Comparison of ENCODE assay signal across 1 cellular context in the genomic region with DNA sequence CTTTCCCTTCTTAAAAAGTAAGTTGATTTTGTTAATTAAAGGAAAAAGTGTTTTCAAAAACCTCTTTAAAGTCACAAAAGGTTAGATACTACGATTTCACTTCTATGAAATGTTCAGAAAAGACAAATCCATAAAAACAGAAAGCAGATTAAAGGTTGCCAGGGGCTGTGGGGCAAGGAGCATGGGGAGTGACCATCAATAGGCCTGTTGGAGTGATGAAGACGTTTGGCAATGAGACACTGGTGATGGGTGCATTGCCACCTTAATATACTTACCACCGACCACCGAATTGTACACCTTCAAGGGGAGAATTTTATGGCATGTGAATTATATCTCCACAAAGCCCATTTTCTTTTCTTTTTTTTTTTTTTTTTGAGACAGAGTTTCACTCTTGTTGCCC.
TF ChIP-seq lines count a peak whose summit lies in the region.

No MANE protein-coding gene starts in this region.

TF ChIP-seq in HepG2, 621 proteins besides CTCF, POLR2A, EP300 and RAD21:
- TF ChIP-seq NAIF1 (CRISPR knock-in tag; IDR thresholded peaks at IDR 0.05; ENCODE audit: borderline replicate concordance) (0 out of 2 replicates have a peak, but pooled peaks have one; percentile 51), ZNF33A (CRISPR knock-in tag; IDR thresholded peaks at IDR 0.05; ENCODE audit: borderline replicate concordance) (peak; percentile 77; the same call in 1 of the 2 replicates), ZNF674 (CRISPR knock-in tag; IDR thresholded peaks at IDR 0.05; ENCODE audit: low read depth) (no peak), RBM39 (IDR thresholded peaks at IDR 0.05; ENCODE audit: low read depth, low read length, poor library complexity, severe bottlenecking) (no peak), SPEN (CRISPR knock-in tag; IDR thresholded peaks at IDR 0.05; ENCODE audit: low read depth) (no peak), REPIN1 (CRISPR knock-in tag; IDR thresholded peaks at IDR 0.05; ENCODE audit: borderline replicate concordance, low read depth) (no peak), ZNF281 (CRISPR knock-in tag; IDR thresholded peaks at IDR 0.05; ENCODE audit: borderline replicate concordance) (0 out of 2 replicates have a peak, but pooled peaks have one; percentile 2), ZNF605 (CRISPR knock-in tag; IDR thresholded peaks at IDR 0.05) (0 out of 2 replicates have a peak, but pooled peaks have one; percentile 26), ZNF292 (CRISPR knock-in tag; IDR thresholded peaks at IDR 0.05; ENCODE audit: borderline replicate concordance, low read depth) (peak; percentile 4; the same call in 1 of the 2 replicates), ZNF205 (CRISPR knock-in tag; IDR thresholded peaks at IDR 0.05) (no peak), ZSCAN30 (CRISPR knock-in tag; IDR thresholded peaks at IDR 0.05) (0 out of 2 replicates have a peak, but pooled peaks have one; percentile 17), GLMP (CRISPR knock-in tag; IDR thresholded peaks at IDR 0.05; ENCODE audit: borderline replicate concordance) (no peak), ZNF10 (CRISPR knock-in tag; IDR thresholded peaks at IDR 0.05; ENCODE audit: borderline replicate concordance, low read depth) (no peak), ZMAT3 (CRISPR knock-in tag; conservative IDR thresholded peaks at IDR 0.05) (no peak), ARNTL (CRISPR knock-in tag; IDR thresholded peaks at IDR 0.05) (0 out of 2 replicates have a peak, but pooled peaks have one; percentile 13), DMTF1 (CRISPR knock-in tag; IDR thresholded peaks at IDR 0.05) (no peak)
- TF ChIP-seq, protein P1, sequence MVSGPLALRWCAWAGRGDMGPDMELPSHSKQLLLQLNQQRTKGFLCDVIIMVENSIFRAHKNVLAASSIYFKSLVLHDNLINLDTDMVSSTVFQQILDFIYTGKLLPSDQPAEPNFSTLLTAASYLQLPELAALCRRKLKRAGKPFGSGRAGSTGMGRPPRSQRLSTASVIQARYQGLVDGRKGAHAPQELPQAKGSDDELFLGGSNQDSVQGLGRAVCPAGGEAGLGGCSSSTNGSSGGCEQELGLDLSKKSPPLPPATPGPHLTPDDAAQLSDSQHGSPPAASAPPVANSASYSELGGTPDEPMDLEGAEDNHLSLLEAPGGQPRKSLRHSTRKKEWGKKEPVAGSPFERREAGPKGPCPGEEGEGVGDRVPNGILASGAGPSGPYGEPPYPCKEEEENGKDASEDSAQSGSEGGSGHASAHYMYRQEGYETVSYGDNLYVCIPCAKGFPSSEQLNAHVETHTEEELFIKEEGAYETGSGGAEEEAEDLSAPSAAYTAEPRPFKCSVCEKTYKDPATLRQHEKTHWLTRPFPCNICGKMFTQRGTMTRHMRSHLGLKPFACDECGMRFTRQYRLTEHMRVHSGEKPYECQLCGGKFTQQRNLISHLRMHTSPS (CRISPR knock-in tag; IDR thresholded peaks at IDR 0.05; ENCODE audit: low read depth) = no peak
- TF ChIP-seq, protein P2, sequence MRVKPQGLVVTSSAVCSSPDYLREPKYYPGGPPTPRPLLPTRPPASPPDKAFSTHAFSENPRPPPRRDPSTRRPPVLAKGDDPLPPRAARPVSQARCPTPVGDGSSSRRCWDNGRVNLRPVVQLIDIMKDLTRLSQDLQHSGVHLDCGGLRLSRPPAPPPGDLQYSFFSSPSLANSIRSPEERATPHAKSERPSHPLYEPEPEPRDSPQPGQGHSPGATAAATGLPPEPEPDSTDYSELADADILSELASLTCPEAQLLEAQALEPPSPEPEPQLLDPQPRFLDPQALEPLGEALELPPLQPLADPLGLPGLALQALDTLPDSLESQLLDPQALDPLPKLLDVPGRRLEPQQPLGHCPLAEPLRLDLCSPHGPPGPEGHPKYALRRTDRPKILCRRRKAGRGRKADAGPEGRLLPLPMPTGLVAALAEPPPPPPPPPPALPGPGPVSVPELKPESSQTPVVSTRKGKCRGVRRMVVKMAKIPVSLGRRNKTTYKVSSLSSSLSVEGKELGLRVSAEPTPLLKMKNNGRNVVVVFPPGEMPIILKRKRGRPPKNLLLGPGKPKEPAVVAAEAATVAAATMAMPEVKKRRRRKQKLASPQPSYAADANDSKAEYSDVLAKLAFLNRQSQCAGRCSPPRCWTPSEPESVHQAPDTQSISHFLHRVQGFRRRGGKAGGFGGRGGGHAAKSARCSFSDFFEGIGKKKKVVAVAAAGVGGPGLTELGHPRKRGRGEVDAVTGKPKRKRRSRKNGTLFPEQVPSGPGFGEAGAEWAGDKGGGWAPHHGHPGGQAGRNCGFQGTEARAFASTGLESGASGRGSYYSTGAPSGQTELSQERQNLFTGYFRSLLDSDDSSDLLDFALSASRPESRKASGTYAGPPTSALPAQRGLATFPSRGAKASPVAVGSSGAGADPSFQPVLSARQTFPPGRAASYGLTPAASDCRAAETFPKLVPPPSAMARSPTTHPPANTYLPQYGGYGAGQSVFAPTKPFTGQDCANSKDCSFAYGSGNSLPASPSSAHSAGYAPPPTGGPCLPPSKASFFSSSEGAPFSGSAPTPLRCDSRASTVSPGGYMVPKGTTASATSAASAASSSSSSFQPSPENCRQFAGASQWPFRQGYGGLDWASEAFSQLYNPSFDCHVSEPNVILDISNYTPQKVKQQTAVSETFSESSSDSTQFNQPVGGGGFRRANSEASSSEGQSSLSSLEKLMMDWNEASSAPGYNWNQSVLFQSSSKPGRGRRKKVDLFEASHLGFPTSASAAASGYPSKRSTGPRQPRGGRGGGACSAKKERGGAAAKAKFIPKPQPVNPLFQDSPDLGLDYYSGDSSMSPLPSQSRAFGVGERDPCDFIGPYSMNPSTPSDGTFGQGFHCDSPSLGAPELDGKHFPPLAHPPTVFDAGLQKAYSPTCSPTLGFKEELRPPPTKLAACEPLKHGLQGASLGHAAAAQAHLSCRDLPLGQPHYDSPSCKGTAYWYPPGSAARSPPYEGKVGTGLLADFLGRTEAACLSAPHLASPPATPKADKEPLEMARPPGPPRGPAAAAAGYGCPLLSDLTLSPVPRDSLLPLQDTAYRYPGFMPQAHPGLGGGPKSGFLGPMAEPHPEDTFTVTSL (CRISPR knock-in tag; IDR thresholded peaks at IDR 0.05; ENCODE audit: borderline replicate concordance) = no peak
- TF ChIP-seq, protein P3, sequence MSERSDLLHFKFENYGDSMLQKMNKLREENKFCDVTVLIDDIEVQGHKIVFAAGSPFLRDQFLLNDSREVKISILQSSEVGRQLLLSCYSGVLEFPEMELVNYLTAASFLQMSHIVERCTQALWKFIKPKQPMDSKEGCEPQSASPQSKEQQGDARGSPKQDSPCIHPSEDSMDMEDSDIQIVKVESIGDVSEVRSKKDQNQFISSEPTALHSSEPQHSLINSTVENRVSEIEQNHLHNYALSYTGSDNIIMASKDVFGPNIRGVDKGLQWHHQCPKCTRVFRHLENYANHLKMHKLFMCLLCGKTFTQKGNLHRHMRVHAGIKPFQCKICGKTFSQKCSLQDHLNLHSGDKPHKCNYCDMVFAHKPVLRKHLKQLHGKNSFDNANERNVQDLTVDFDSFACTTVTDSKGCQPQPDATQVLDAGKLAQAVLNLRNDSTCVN (CRISPR knock-in tag; IDR thresholded peaks at IDR 0.05; ENCODE audit: borderline replicate concordance) = no peak
